11 cellular contexts compared by ENCODE assay signal in genomic region chr4:30722916-30723270, GRCh38. TPM values are rescaled to one million over a fixed set of nuclear protein-coding genes. Genes with fewer than 3 reads are reported as not detected.
DNase-seq lines count a peak whose midpoint lies in the region; ATAC-seq and TF ChIP-seq lines count a peak whose summit lies in the region.
"Had no signal": no experiment of that assay in that cellular context is flagged by ENCODE, and none has a peak within 500 bp of the region (broad histone marks: within the 10 kb centered on the region; RNA-seq: fewer than 3 reads in every experiment).

No MANE protein-coding gene starts in this region.

- H3K27me3 Mint-ChIP-seq in H9 (ENCODE audit: low read depth), result peaks cover 60% of the 10 kb centered on the region

- TF ChIP-seq CTCF in H9 (conservative IDR thresholded peaks at IDR 0.05), result no peak
- TF ChIP-seq CTCF in brain microvascular endothelial cell (IDR thresholded peaks at IDR 0.05; ENCODE audit: low read depth, low read length, missing control alignments), result no peak
- TF ChIP-seq CTCF in gastrocnemius medialis (IDR thresholded peaks at IDR 0.05 in 4 of 5, conservative IDR thresholded peaks at IDR 0.05 in 1 of 5), result no peak

- H4K91ac ChIP-seq in H9 (ENCODE audit: insufficient read length, low read depth, low read length), result no peak overlapping the region

- peaks cover 49% of the 10 kb centered on the region for H3K23me2 ChIP-seq in H9 (ENCODE audit: insufficient read length, low read depth, low read length, poor library complexity, severe bottlenecking)

- peaks cover 0 to 22% (median 17%) of the 10 kb centered on the region in 3 experiments; a peak in 6 of 7 replicates for H3K36me3 Mint-ChIP-seq in H9 (ENCODE audit: insufficient read depth in 1 of 3, low read depth in 3 of 3)

- H2BK15ac ChIP-seq in H9 (ENCODE audit: low read depth, low read length), result no peak overlapping the region

- no peak overlapping the region for H2BK20ac ChIP-seq in H9 (ENCODE audit: low read depth, low read length, poor library complexity, severe bottlenecking)

- H3K4me1 ChIP-seq in H9 (ENCODE audit: insufficient read depth, low read length), result 0 out of 2 replicates have a peak, but pooled peaks cover 3% of the 10 kb centered on the region
- H3K4me1 ChIP-seq in iPS-18a (ENCODE audit: control insufficient read depth, low read depth, low read length), result peaks cover 12% of the 10 kb centered on the region
- H3K4me1 ChIP-seq in gastrocnemius medialis, result peaks cover 5 to 8% of the 10 kb centered on the region in 2 donors

- no peak overlapping the region for H2BK120ac ChIP-seq in H9 (ENCODE audit: low read depth, low read length, poor library complexity, severe bottlenecking)

- no peaks in the 10 kb centered on the region; a peak in 1 of 5 replicates for H3K9me3 Mint-ChIP-seq in H9

- H3K4ac ChIP-seq in H9 (ENCODE audit: low read depth, low read length), result no peak overlapping the region

- no CpG with 5 or more reads among the region's 25 CpGs for WGBS in H9 (ENCODE audit: extremely low coverage, insufficient read length, low lambda C conversion rate)

- no peaks in the 10 kb centered on the region for H3K79me2 ChIP-seq in H9 (ENCODE audit: insufficient read depth, low read length)

- no peak overlapping the region for H2BK5ac ChIP-seq in H9 (ENCODE audit: insufficient read length, low read length)

- no peaks in the 10 kb centered on the region for H3K36me3 ChIP-seq in brain microvascular endothelial cell (replicated peaks)
- no peaks in the 10 kb centered on the region for H3K36me3 ChIP-seq in iPS-18a (ENCODE audit: control insufficient read depth, low read depth, low read length)
- no peaks in the 10 kb centered on the region for H3K36me3 ChIP-seq in gastrocnemius medialis

- H3K4me3 ChIP-seq in brain microvascular endothelial cell (ENCODE audit: low read depth, low read length) (peak overlapping the region; percentile 50), iPS-18a (ENCODE audit: low read length) (peak overlapping the region; percentile 62), gastrocnemius medialis (peak overlapping the region in 3 of 4 donors; percentile 10 to 47 (median 24))
- H3K4me3 ChIP-seq: mucosa of descending colon had no signal

- H4K5ac ChIP-seq in H9 (ENCODE audit: insufficient read length, low read depth, low read length), result no peak overlapping the region

- no peak overlapping the region for H3T11ph ChIP-seq in H9 (ENCODE audit: low read length)

- peak overlapping the region; percentile 82 for H3K4me2 ChIP-seq in H9 (ENCODE audit: insufficient read depth, insufficient read length, low read length)

- H3K27ac ChIP-seq in H9 (ENCODE audit: insufficient read length, low read depth, low read length) (no peak overlapping the region), brain microvascular endothelial cell (no peak overlapping the region), iPS-18a (ENCODE audit: low read length) (no peak overlapping the region), gastrocnemius medialis (no peak overlapping the region)

- no peak overlapping the region for H4K8ac ChIP-seq in H9 (replicated peaks; ENCODE audit: insufficient read length, low read depth, low read length)

- H3K56ac ChIP-seq in H9 (ENCODE audit: insufficient read length, low read depth, low read length), result no peak overlapping the region

- no peak overlapping the region; the same call in 1 of the 2 replicates for H3K14ac ChIP-seq in H9 (ENCODE audit: insufficient read depth, low read length)

- H3K23ac ChIP-seq in H9 (ENCODE audit: insufficient read length, low read depth, low read length), result no peak overlapping the region

- H3K9me3 ChIP-seq in H9 (ENCODE audit: control insufficient read depth, low read depth, low read length) (no peaks in the 10 kb centered on the region), iPS-18a (ENCODE audit: control insufficient read depth, low read depth, low read length) (no peaks in the 10 kb centered on the region), gastrocnemius medialis (no peaks in the 10 kb centered on the region)
- H3K9me3 ChIP-seq: mucosa of descending colon had no signal

- TF ChIP-seq POLR2A in gastrocnemius medialis (IDR thresholded peaks at IDR 0.05), result no peak

- H3K9ac ChIP-seq in H9 (ENCODE audit: extremely low read depth, insufficient read length, low read length), result no peak overlapping the region
- no peak overlapping the region for H3K9ac ChIP-seq in iPS-18a (ENCODE audit: low read length)

- intact Hi-C loops in gastrocnemius medialis (cut with DNase I; ENCODE audit: low total_unique reads), result no loop called here

- H2AFZ ChIP-seq in H9 (ENCODE audit: low read length), result no peak overlapping the region

- H2AK5ac ChIP-seq in H9 (ENCODE audit: insufficient read length, low read length), result no peak overlapping the region

- no peaks in the 10 kb centered on the region for H3K79me1 ChIP-seq in H9 (ENCODE audit: insufficient read depth, low read depth, low read length, poor library complexity, severe bottlenecking)

- DNase-seq in H9, result peak; percentile 41
- DNase-seq in brain microvascular endothelial cell, result no peak
- no peak for DNase-seq in gastrocnemius medialis
- no peak for DNase-seq in RPMI8226
- no peak for DNase-seq in stimulated activated CD4-positive, alpha-beta T cell treated with anti-CD3 and anti-CD28 coated beads, Interleukin-2, amount 100 ng/mL, for 48 hours
- no peak for DNase-seq in HCEC 1CT
- DNase-seq in DMS79 treated with DMSO at 0.1 percent for 48 hours (lab: John Stamatoyannopoulos, UW), result no peak
- DNase-seq: cortex of kidney, DMS79 had no signal

- no peak for ATAC-seq in gastrocnemius medialis
- ATAC-seq: mucosa of descending colon had no signal

- H4K20me1 ChIP-seq in H9 (ENCODE audit: control insufficient read depth, insufficient read depth, insufficient read length), result peaks cover 6% of the 10 kb centered on the region

- peak overlapping the region in 1 of 3 experiments; percentile 46; a peak in 1 of 7 replicates for H3K27ac Mint-ChIP-seq in H9

- H2BK12ac ChIP-seq in H9 (ENCODE audit: insufficient read length, low read depth, low read length), result no peak overlapping the region

- H3K4me1 Mint-ChIP-seq in H9, result peaks cover 44% of the 10 kb centered on the region in 2 experiments

- H3K27me3 ChIP-seq in H9 (ENCODE audit: insufficient read depth, low read length) (peaks cover 23% of the 10 kb centered on the region), brain microvascular endothelial cell (replicated peaks) (no peaks in the 10 kb centered on the region), iPS-18a (ENCODE audit: control insufficient read depth, insufficient read depth, low read length) (peaks cover 58% of the 10 kb centered on the region), gastrocnemius medialis (peaks cover 50 to 54% (median 50%) of the 10 kb centered on the region in 3 donors)

- peak overlapping the region; percentile 72 to 83 for H3K4me3 Mint-ChIP-seq in H9

- H3K18ac ChIP-seq in H9 (ENCODE audit: insufficient read length, low read depth, low read length), result no peak overlapping the region

- in situ Hi-C loops in brain microvascular endothelial cell (cut with HindIII; ENCODE audit: low pct_ligation_motif_present, low sequenced_read_pairs), result no loop called here
- in situ Hi-C loops in gastrocnemius medialis (cut with MboI; ENCODE audit: low sequenced_read_pairs in 4 of 4), result no loop called here

RNA-seq across cellular contexts. Expression of gene PCDH7, which starts 2.7 kb away (rescaled TPM):
- total RNA-seq in H9 (2021), result 16.8 and 18.0 TPM in 2 replicates
- under 1 TPM in 3 of 4 donors, not detected in 1; 0.29 to 0.39 (median 0.39) TPM for total RNA-seq in gastrocnemius medialis

Comparison
In these comparisons a context has a peak if more than half of its experiments do, and no peak if none do; other contexts are left out.
1. RNA of gene PCDH7, which starts 2.7 kb away (total RNA-seq): 16.8 to 18.0 TPM in H9; 0.29 to 0.39 TPM in gastrocnemius medialis; every median in the first group is over 10 times any median in the second.
2. Peak in every context shown above with its lines, with median percentiles within 50 percentile points of each other: H3K4me3 ChIP-seq.